ENCODE assay signal across 8 cellular contexts in the genomic region with DNA sequence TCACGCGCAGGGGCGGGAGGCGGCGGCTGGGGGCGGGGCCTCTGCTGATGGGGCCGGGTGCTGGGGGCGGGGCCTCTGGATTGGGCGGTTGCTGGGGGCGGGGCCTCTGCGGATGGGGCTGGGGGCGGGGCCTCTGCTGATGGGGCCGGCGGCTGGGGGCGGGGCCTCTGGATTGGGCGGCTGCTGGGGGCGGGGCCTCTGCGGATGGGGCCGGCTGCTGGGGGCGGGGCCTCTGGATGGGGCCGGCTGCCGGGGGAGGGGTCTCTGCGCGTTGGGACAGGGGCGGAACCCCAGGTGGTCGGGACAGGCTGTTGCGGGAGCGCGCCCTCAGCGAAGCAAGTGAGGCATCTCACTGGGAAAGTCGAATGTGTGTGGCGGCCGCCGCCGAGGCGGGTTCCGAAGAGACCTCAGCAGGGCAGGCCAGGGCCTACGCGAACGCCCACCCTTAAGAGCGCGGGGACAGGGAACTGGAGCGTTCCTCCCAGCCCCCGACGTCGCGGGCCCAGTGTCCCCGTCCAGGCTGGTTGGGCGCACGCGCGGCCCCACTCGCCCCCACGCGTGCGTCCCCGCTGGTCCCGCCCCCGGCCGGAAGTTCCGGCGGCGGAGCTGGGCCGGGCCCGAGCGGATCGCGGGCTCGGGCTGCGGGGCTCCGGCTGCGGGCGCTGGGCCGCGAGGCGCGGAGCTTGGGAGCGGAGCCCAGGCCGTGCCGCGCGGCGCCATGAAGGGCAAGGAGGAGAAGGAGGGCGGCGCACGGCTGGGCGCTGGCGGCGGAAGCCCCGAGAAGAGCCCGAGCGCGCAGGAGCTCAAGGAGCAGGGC. TPM values are rescaled to one million over a fixed set of nuclear protein-coding genes. Genes with fewer than 3 reads are reported as not detected.
A peak's percentile ranks its signal among the peaks of the same experiment; 100 is the strongest.
DNase-seq lines count a peak whose midpoint lies in the region; ATAC-seq and TF ChIP-seq lines count a peak whose summit lies in the region.

A gene (plus strand): TSS at position 603 of the 817 bp plus-strand sequence. CDS start 116 bp downstream, at position 719.

- H3K9me3 Mint-ChIP-seq in nephron progenitor cell: no peaks in the 10 kb centered on the region

- peaks cover 38% of the 10 kb centered on the region for H3K4me1 Mint-ChIP-seq in nephron progenitor cell

- peaks cover 30% of the 10 kb centered on the region for H3K36me3 ChIP-seq in BE2C
- H3K36me3 ChIP-seq in RWPE2 (ENCODE audit: low read depth): peaks cover 27% of the 10 kb centered on the region

- H3K9me3 ChIP-seq in BE2C (no peaks in the 10 kb centered on the region), RWPE2 (ENCODE audit: severe bottlenecking) (no peaks in the 10 kb centered on the region)

- TF ChIP-seq CTCF in BE2C (IDR thresholded peaks at IDR 0.05; ENCODE audit: low read depth, low read length): no peak
- TF ChIP-seq CTCF in RWPE2 (IDR thresholded peaks at IDR 0.05; ENCODE audit: poor library complexity, severe bottlenecking): no peak
- no peak for TF ChIP-seq CTCF in nephron progenitor cell (IDR thresholded peaks at IDR 0.05)

- peak within 1 kb of the TSS; percentile 86 for H3K4me3 Mint-ChIP-seq in nephron progenitor cell

- TF ChIP-seq RAD21 in Ishikawa (IDR thresholded peaks at IDR 0.05; ENCODE audit: low read depth): no peak

- no peak for TF ChIP-seq EP300 in Ishikawa (IDR thresholded peaks at IDR 0.05; ENCODE audit: borderline replicate concordance)

- H3K4me3 ChIP-seq in BE2C (ENCODE audit: low read depth, low read length) (peak within 1 kb of the TSS; percentile 91), RWPE2 (ENCODE audit: severe bottlenecking) (peak within 1 kb of the TSS; percentile 91)

- H3K27me3 Mint-ChIP-seq in nephron progenitor cell (ENCODE audit: low read depth, poor library complexity): peaks cover 14% of the 10 kb centered on the region

- H3K36me3 Mint-ChIP-seq in nephron progenitor cell (ENCODE audit: low read depth): peaks cover 10% of the 10 kb centered on the region

- H3K27ac ChIP-seq in RWPE2 (ENCODE audit: poor library complexity, severe bottlenecking): peak within 1 kb of the TSS; percentile 72

- no peaks in the 10 kb centered on the region for H3K27me3 ChIP-seq in BE2C
- H3K27me3 ChIP-seq in RWPE2 (ENCODE audit: insufficient read depth, poor library complexity, severe bottlenecking): no peaks in the 10 kb centered on the region

- DNase-seq in BE2C (peak; percentile 95), RWPE2 (ENCODE audit: low spot score) (peak; percentile 92), fibroblast of the conjunctiva (ENCODE audit: low read depth) (peak; percentile 60), nephron progenitor cell (peak; percentile 98)
- DNase-seq in activated effector memory CD4-positive, alpha-beta T cell treated with anti-CD3 and anti-CD28 coated beads, Interleukin-2, amount 50 U/mL, for 16 hours: peak; percentile 95
- peak; percentile 91 for DNase-seq in stimulated activated naive CD4-positive, alpha-beta T cell treated with Interleukin-2 at 50 U/mL for 16 hours (lab: John Stamatoyannopoulos, UW)

- peak within 1 kb of the TSS; percentile 83 for H3K27ac Mint-ChIP-seq in nephron progenitor cell

- H3K4me1 ChIP-seq in BE2C (peaks cover 14% of the 10 kb centered on the region), RWPE2 (ENCODE audit: insufficient read depth, poor library complexity, severe bottlenecking) (peaks cover 21% of the 10 kb centered on the region)

- ATAC-seq in GM19395 (IDR thresholded peaks at IDR 0.05; ENCODE audit: unreplicated experiment) (peak; percentile 31), RWPE2 (ENCODE audit: low read depth) (peak; percentile 17)

TF ChIP-seq in Ishikawa, 13 proteins besides CTCF, POLR2A, EP300 and RAD21:
- TF ChIP-seq EGR1 (IDR thresholded peaks at IDR 0.05): peak; percentile 69
- TF ChIP-seq CEBPB (IDR thresholded peaks at IDR 0.05): no peak
- TF ChIP-seq, protein P1, sequence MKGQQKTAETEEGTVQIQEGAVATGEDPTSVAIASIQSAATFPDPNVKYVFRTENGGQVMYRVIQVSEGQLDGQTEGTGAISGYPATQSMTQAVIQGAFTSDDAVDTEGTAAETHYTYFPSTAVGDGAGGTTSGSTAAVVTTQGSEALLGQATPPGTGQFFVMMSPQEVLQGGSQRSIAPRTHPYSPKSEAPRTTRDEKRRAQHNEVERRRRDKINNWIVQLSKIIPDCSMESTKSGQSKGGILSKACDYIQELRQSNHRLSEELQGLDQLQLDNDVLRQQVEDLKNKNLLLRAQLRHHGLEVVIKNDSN (IDR thresholded peaks at IDR 0.05): no peak
- peak; percentile 72; the same call in 1 of the 2 replicates for TF ChIP-seq ZBTB7A (IDR thresholded peaks at IDR 0.05; ENCODE audit: low read depth)
- no peak for TF ChIP-seq TCF12 (IDR thresholded peaks at IDR 0.05; ENCODE audit: low read depth)
- TF ChIP-seq TEAD4 (IDR thresholded peaks at IDR 0.05): 0 out of 2 replicates have a peak, but pooled peaks have one; percentile 20
- peak; percentile 77 for TF ChIP-seq TAF1 (IDR thresholded peaks at IDR 0.05; ENCODE audit: low read depth)
- TF ChIP-seq FOXM1 (IDR thresholded peaks at IDR 0.05; ENCODE audit: borderline replicate concordance, low read depth): no peak
- TF ChIP-seq, protein P2, sequence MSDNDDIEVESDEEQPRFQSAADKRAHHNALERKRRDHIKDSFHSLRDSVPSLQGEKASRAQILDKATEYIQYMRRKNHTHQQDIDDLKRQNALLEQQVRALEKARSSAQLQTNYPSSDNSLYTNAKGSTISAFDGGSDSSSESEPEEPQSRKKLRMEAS (IDR thresholded peaks at IDR 0.05): peak; percentile 66

RNA-seq across cellular contexts. Expression of the gene that starts here (rescaled TPM):
- 418 TPM for polyA plus RNA-seq in BE2C (2012; ENCODE audit: insufficient read depth, insufficient read length, low read depth)

Comparison
In these comparisons a context has a peak if more than half of its experiments do, and no peak if none do; other contexts are left out.
1. Peak in every context shown above with its lines: DNase-seq, ATAC-seq, H3K4me3 ChIP-seq and H3K27ac ChIP-seq.